Comparison of ENCODE assay signal across 9 cellular contexts in the genomic region with DNA sequence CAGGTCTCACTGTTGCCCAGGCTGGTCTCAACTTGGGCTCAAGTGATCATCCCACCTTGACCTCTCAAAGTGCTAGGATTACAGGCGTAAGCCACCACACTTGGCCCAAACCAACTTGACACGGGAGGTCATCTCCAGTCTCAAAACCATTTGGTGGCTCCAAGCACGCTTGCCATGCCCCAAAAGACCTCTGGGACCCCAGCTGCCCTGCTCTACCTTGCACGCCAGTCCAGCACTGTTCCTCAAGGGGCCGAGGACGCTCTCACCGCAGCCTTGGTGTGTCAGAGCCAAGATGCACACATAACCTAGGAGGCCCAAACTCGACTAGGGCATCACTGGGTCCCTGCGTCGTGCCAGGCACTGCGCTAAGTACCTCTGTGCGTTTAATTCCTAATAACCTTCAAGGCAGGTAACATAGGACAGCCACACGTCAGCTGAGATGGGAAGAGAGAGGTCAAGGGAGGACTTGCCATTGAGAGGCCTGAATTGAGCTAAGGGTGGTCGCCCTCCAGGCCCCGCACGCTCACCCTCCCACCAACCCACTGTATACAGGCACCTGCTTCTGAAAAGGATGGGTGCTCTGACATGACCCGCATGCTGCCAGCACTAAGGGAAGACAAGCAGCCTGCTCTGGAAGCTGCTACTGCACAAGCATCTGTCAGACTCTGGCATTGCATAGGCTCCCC. TPM values are rescaled to one million over a fixed set of nuclear protein-coding genes. Genes with fewer than 3 reads are reported as not detected.
A peak's percentile ranks its signal among the peaks of the same experiment; 100 is the strongest.
DNase-seq lines count a peak whose midpoint lies in the region; ATAC-seq and TF ChIP-seq lines count a peak whose summit lies in the region.
"Had no signal": no experiment of that assay in that cellular context is flagged by ENCODE, and none has a peak within 500 bp of the region (broad histone marks: within the 10 kb centered on the region; RNA-seq: fewer than 3 reads in every experiment).

No MANE protein-coding gene starts in this region.

- POLR2A ChIA-PET in activated CD4-positive, alpha-beta T cell treated with anti-CD3 and anti-CD28 coated beads, Interleukin-2, amount 10 ng/mL, durations not matched to agents 7 days and 5 days (lab: Charles Lee) = no interaction called here

- ATAC-seq in T-helper 17 cell = no peak

- H3K4me1 Mint-ChIP-seq in activated CD4-positive, alpha-beta T cell treated with anti-CD3 and anti-CD28 coated beads, Interleukin-2, amount 10 ng/mL, durations not matched to agents 7 days and 5 days = peaks cover 14% of the 10 kb centered on the region
- H3K4me1 Mint-ChIP-seq in T-helper 17 cell (peaks cover 20% of the 10 kb centered on the region), neural crest cell (peaks cover 4% of the 10 kb centered on the region)

- peaks cover 34% of the 10 kb centered on the region for H3K36me3 Mint-ChIP-seq in activated CD4-positive, alpha-beta T cell treated with anti-CD3 and anti-CD28 coated beads, Interleukin-2, amount 10 ng/mL, durations not matched to agents 7 days and 5 days (ENCODE audit: low read depth)
- H3K36me3 Mint-ChIP-seq in T-helper 17 cell (ENCODE audit: low read depth) (peaks cover 17% of the 10 kb centered on the region), neural crest cell (ENCODE audit: low read depth) (peaks cover 28% of the 10 kb centered on the region)

- H3K4me3 Mint-ChIP-seq in activated CD4-positive, alpha-beta T cell treated with anti-CD3 and anti-CD28 coated beads, Interleukin-2, amount 10 ng/mL, durations not matched to agents 7 days and 5 days = no peak overlapping the region
- H3K4me3 Mint-ChIP-seq in T-helper 17 cell = no peak overlapping the region
- H3K4me3 Mint-ChIP-seq in neural crest cell = peak overlapping the region; percentile 54
- H3K4me3 Mint-ChIP-seq: memory B cell, type B pancreatic cell had no signal

- DNase-seq in activated CD4-positive, alpha-beta T cell treated with anti-CD3 and anti-CD28 coated beads, Interleukin-2, amount 10 ng/mL, durations not matched to agents 7 days and 5 days = no peak
- DNase-seq in activated CD4-positive, alpha-beta T cell treated with anti-CD3 and anti-CD28 coated beads, Interleukin-2, amount 50 U/mL, for 1 hour = no peak
- no peak for DNase-seq in T-helper 17 cell
- DNase-seq in neural crest cell (ENCODE audit: low read depth, low spot score) = no peak
- no peak for DNase-seq in amniotic stem cell (lab: John Stamatoyannopoulos, UW)
- no peak for DNase-seq in GM19238 (ENCODE audit: insufficient read length, low spot score)
- DNase-seq: effector CD4-positive, alpha-beta T cell had no signal

- H3K9me3 Mint-ChIP-seq in activated CD4-positive, alpha-beta T cell treated with anti-CD3 and anti-CD28 coated beads, Interleukin-2, amount 10 ng/mL, durations not matched to agents 7 days and 5 days = no peaks in the 10 kb centered on the region
- H3K9me3 Mint-ChIP-seq in neural crest cell = no peaks in the 10 kb centered on the region
- H3K9me3 Mint-ChIP-seq: memory B cell, type B pancreatic cell had no signal

- H3K27ac Mint-ChIP-seq in activated CD4-positive, alpha-beta T cell treated with anti-CD3 and anti-CD28 coated beads, Interleukin-2, amount 10 ng/mL, durations not matched to agents 7 days and 5 days = peak overlapping the region; percentile 54
- H3K27ac Mint-ChIP-seq in T-helper 17 cell = peak overlapping the region; percentile 90
- no peak overlapping the region for H3K27ac Mint-ChIP-seq in neural crest cell (ENCODE audit: unreplicated experiment)

- CTCF ChIA-PET in activated CD4-positive, alpha-beta T cell treated with anti-CD3 and anti-CD28 coated beads, Interleukin-2, amount 10 ng/mL, durations not matched to agents 7 days and 5 days (lab: Charles Lee) = interaction anchor here (1.6 to 3.6 kb wide), 2 partner anchors 9 to 11 kb away, joined by 4 to 24 read pairs; no protein-coding TSS in a partner anchor

- peaks cover 17% of the 10 kb centered on the region for H3K27me3 Mint-ChIP-seq in activated CD4-positive, alpha-beta T cell treated with anti-CD3 and anti-CD28 coated beads, Interleukin-2, amount 10 ng/mL, durations not matched to agents 7 days and 5 days
- H3K27me3 Mint-ChIP-seq in T-helper 17 cell (no peaks in the 10 kb centered on the region), neural crest cell (ENCODE audit: low read depth) (peaks cover 5% of the 10 kb centered on the region)
- H3K27me3 Mint-ChIP-seq: type B pancreatic cell had no signal

- H3K9me3 ChIP-seq in T-helper 17 cell (ENCODE audit: control insufficient read depth, low read length, poor library complexity, severe bottlenecking) = no peaks in the 10 kb centered on the region

- TF ChIP-seq CTCF in neural crest cell (conservative IDR thresholded peaks at IDR 0.05) = no peak

RNA-seq across cellular contexts. Expression of a gene that starts 4.6 kb away (rescaled TPM):
- total RNA-seq in activated CD4-positive, alpha-beta T cell treated with anti-CD3 and anti-CD28 coated beads, Interleukin-2, amount 10 ng/mL, durations not matched to agents 7 days and 5 days = 1 to 10 TPM; 4.7 to 5.1 TPM
- total RNA-seq in T-helper 17 cell (10 to 100 TPM in 1 of 2 donors, 1 to 10 TPM in 1; 2.5 to 32.6 TPM), neural crest cell (7.8 and 8.9 TPM in 2 replicates)

RNA-seq across cellular contexts. Expression of a gene that starts 13.6 kb away (rescaled TPM):
- total RNA-seq in activated CD4-positive, alpha-beta T cell treated with anti-CD3 and anti-CD28 coated beads, Interleukin-2, amount 10 ng/mL, durations not matched to agents 7 days and 5 days = under 1 TPM; 0.37 to 0.92 TPM
- total RNA-seq in T-helper 17 cell (under 1 TPM in 1 of 2 donors, not detected in 1; 0.92 TPM), neural crest cell (0.27 and 0.63 TPM in 2 replicates)

RNA-seq across cellular contexts. Expression of a gene that starts 33.8 kb away (rescaled TPM):
- total RNA-seq in activated CD4-positive, alpha-beta T cell treated with anti-CD3 and anti-CD28 coated beads, Interleukin-2, amount 10 ng/mL, durations not matched to agents 7 days and 5 days = 100 to 1,000 TPM; 329 to 400 TPM
- total RNA-seq in T-helper 17 cell (100 to 1,000 TPM; 323 to 335 TPM), neural crest cell (483 and 497 TPM in 2 replicates)

RNA-seq across cellular contexts. Expression of a gene that starts 34.1 kb away (rescaled TPM):
- 10 to 100 TPM; 31.2 to 33.0 TPM for total RNA-seq in activated CD4-positive, alpha-beta T cell treated with anti-CD3 and anti-CD28 coated beads, Interleukin-2, amount 10 ng/mL, durations not matched to agents 7 days and 5 days
- total RNA-seq in T-helper 17 cell (10 to 100 TPM; 11.3 to 15.9 TPM), neural crest cell (64.9 and 65.6 TPM in 2 replicates)
